In genomic region chr16:15951852-15952251, GRCh38 we compare ENCODE assay signal across 10 cellular contexts. TPM values are rescaled to one million over a fixed set of nuclear protein-coding genes. Genes with fewer than 3 reads are reported as not detected.
DNase-seq lines count a peak whose midpoint lies in the region; TF ChIP-seq lines count a peak whose summit lies in the region.
"Had no signal": no experiment of that assay in that cellular context is flagged by ENCODE, and none has a peak within 500 bp of the region (broad histone marks: within the 10 kb centered on the region; RNA-seq: fewer than 3 reads in every experiment).

No MANE protein-coding gene starts in this region.

- H3K27ac Mint-ChIP-seq in activated CD4-positive, alpha-beta T cell treated with anti-CD3 and anti-CD28 coated beads, Interleukin-2, amount 10 ng/mL, durations not matched to agents 7 days and 5 days = peak overlapping the region; percentile 19

- TF ChIP-seq POLR2A in Peyer's patch (IDR thresholded peaks at IDR 0.05) = no peak

- H3K36me3 Mint-ChIP-seq in activated CD4-positive, alpha-beta T cell treated with anti-CD3 and anti-CD28 coated beads, Interleukin-2, amount 10 ng/mL, durations not matched to agents 7 days and 5 days (ENCODE audit: low read depth) = peaks cover 30% of the 10 kb centered on the region

- no peaks in the 10 kb centered on the region for H3K9me3 Mint-ChIP-seq in activated CD4-positive, alpha-beta T cell treated with anti-CD3 and anti-CD28 coated beads, Interleukin-2, amount 10 ng/mL, durations not matched to agents 7 days and 5 days

- peak overlapping the region; percentile 97 for H3K4me3 Mint-ChIP-seq in activated CD4-positive, alpha-beta T cell treated with anti-CD3 and anti-CD28 coated beads, Interleukin-2, amount 10 ng/mL, durations not matched to agents 7 days and 5 days

- H3K9me3 ChIP-seq in Peyer's patch = no peaks in the 10 kb centered on the region
- H3K9me3 ChIP-seq in fibroblast of lung (ENCODE audit: control insufficient read depth, insufficient read depth, low read depth, low read length) = no peaks in the 10 kb centered on the region
- no peaks in the 10 kb centered on the region for H3K9me3 ChIP-seq in subcutaneous abdominal adipose tissue (ENCODE audit: control insufficient read depth in 5 of 5, low read length in 5 of 5)

- POLR2A ChIA-PET in activated CD4-positive, alpha-beta T cell treated with anti-CD3 and anti-CD28 coated beads, Interleukin-2, amount 10 ng/mL, durations not matched to agents 7 days and 5 days (lab: Charles Lee) = no interaction called here

- peaks cover 73% of the 10 kb centered on the region for H3K79me2 ChIP-seq in fibroblast of lung (ENCODE audit: control insufficient read depth, insufficient read depth, low read length)

- CTCF ChIA-PET in activated CD4-positive, alpha-beta T cell treated with anti-CD3 and anti-CD28 coated beads, Interleukin-2, amount 10 ng/mL, durations not matched to agents 7 days and 5 days (lab: Charles Lee) = interaction anchor here (1.6 to 2.5 kb wide), 2 partner anchors 11 to 85 kb away, joined by 4 to 9 read pairs; no protein-coding TSS in a partner anchor

- H3K27me3 ChIP-seq in Peyer's patch (no peaks in the 10 kb centered on the region), fibroblast of lung (ENCODE audit: control insufficient read depth, insufficient read depth, low read length) (no peaks in the 10 kb centered on the region), subcutaneous abdominal adipose tissue (ENCODE audit: control insufficient read depth in 5 of 5, insufficient read depth in 4 of 5, low read length in 5 of 5) (no peaks in the 10 kb centered on the region)

- H3K4me2 ChIP-seq in fibroblast of lung (ENCODE audit: extremely low read depth, insufficient read depth, low read length) = peak overlapping the region; percentile 67

- H3K4me1 ChIP-seq in Peyer's patch (peaks cover 0 to 25% (median 10%) of the 10 kb centered on the region in 4 donors), fibroblast of lung (ENCODE audit: control insufficient read depth, extremely low read depth, insufficient read depth, low read length) (peaks cover 16% of the 10 kb centered on the region), subcutaneous abdominal adipose tissue (ENCODE audit: control insufficient read depth in 5 of 5, insufficient read depth in 5 of 5, low read length in 5 of 5) (peaks cover 9 to 56% (median 46%) of the 10 kb centered on the region in 5 donors)

- no peak for DNase-seq in activated CD4-positive, alpha-beta T cell treated with anti-CD3 and anti-CD28 coated beads, Interleukin-2, amount 10 ng/mL, durations not matched to agents 7 days and 5 days
- no peak for DNase-seq in activated CD4-positive, alpha-beta T cell treated with anti-CD3 and anti-CD28 coated beads, Interleukin-2, amount 50 U/mL, for 48 hours
- DNase-seq in Peyer's patch = no peak
- no peak for DNase-seq in fibroblast of lung (ENCODE audit: low read depth in 2 of 2)
- no peak for DNase-seq in putamen (ENCODE audit: low spot score)
- DNase-seq in DMS153 (lab: John Stamatoyannopoulos, UW) = no peak
- no peak for DNase-seq in NK-92 treated with Interleukin-12 subunit alpha and Interleukin-12 subunit beta, amount 100 ng/mL, for 24 hours (lab: John Stamatoyannopoulos, UW)
- DNase-seq: NCI-H1092, Right ventricle myocardium superior had no signal

- no peak overlapping the region for H3K9ac ChIP-seq in fibroblast of lung (ENCODE audit: insufficient read depth, low read length)
- peak overlapping the region in 1 of 5 donors; percentile 40 for H3K9ac ChIP-seq in subcutaneous abdominal adipose tissue (ENCODE audit: low read length in 5 of 5)

- TF ChIP-seq CTCF in Peyer's patch (IDR thresholded peaks at IDR 0.05) (no peak), fibroblast of lung (conservative IDR thresholded peaks at IDR 0.05 in 1 of 2, IDR thresholded peaks at IDR 0.05 in 1 of 2; ENCODE audit: low read depth in 1 of 2, low read length in 2 of 2) (no peak)

- peaks cover 3% of the 10 kb centered on the region for H4K20me1 ChIP-seq in fibroblast of lung (ENCODE audit: control insufficient read depth, extremely low read depth, insufficient read depth, low read length)

- H2AFZ ChIP-seq in fibroblast of lung (ENCODE audit: low read length) = no peak overlapping the region

- H3K27ac ChIP-seq in Peyer's patch = peak overlapping the region in 3 of 4 donors; percentile 17 to 95 (median 41)
- H3K27ac ChIP-seq in fibroblast of lung (ENCODE audit: insufficient read depth, low read length) = no peak overlapping the region
- H3K27ac ChIP-seq in subcutaneous abdominal adipose tissue (ENCODE audit: low read depth, low read length) = peak overlapping the region; percentile 62

- no peaks in the 10 kb centered on the region for H3K27me3 Mint-ChIP-seq in activated CD4-positive, alpha-beta T cell treated with anti-CD3 and anti-CD28 coated beads, Interleukin-2, amount 10 ng/mL, durations not matched to agents 7 days and 5 days

- H3K4me3 ChIP-seq in Peyer's patch = no peak overlapping the region
- peak overlapping the region; percentile 72 to 98 (median 88) for H3K4me3 ChIP-seq in fibroblast of lung (replicated peaks in 1 of 4; ENCODE audit: control extremely low read depth in 1 of 4, insufficient read depth in 1 of 4, low read depth in 3 of 4, low read length in 4 of 4)
- peak overlapping the region in 1 of 5 donors; percentile 6 for H3K4me3 ChIP-seq in subcutaneous abdominal adipose tissue (ENCODE audit: low read depth in 1 of 5, low read length in 5 of 5)

- H3K36me3 ChIP-seq in Peyer's patch (no peaks in the 10 kb centered on the region), fibroblast of lung (ENCODE audit: control insufficient read depth, insufficient read depth, low read length) (peaks cover 4% of the 10 kb centered on the region), subcutaneous abdominal adipose tissue (ENCODE audit: control insufficient read depth in 5 of 5, insufficient read depth in 5 of 5, low read length in 5 of 5) (no peaks in the 10 kb centered on the region)

- peaks cover 62% of the 10 kb centered on the region for H3K4me1 Mint-ChIP-seq in activated CD4-positive, alpha-beta T cell treated with anti-CD3 and anti-CD28 coated beads, Interleukin-2, amount 10 ng/mL, durations not matched to agents 7 days and 5 days

RNA-seq across cellular contexts. Expression of gene ABCC1, which starts 2.4 kb away (rescaled TPM):
- 10 to 100 TPM; 51.7 to 55.2 TPM for total RNA-seq in activated CD4-positive, alpha-beta T cell treated with anti-CD3 and anti-CD28 coated beads, Interleukin-2, amount 10 ng/mL, durations not matched to agents 7 days and 5 days
- total RNA-seq in Peyer's patch = 100 to 1,000 TPM in 1 of 4 donors, 10 to 100 TPM in 3; 17.3 to 105 (median 28.3) TPM
- total RNA-seq in fibroblast of lung = 73.2 and 178 TPM in 2 replicates
- 54.1 and 82.1 TPM in 2 replicates for polyA plus RNA-seq in fibroblast of lung
- 103 and 125 TPM in 2 replicates for polyA plus RNA-seq in fibroblast of lung (2012)
- 861 and 1,173 TPM in 2 replicates for polyA minus RNA-seq in fibroblast of lung (ENCODE audit: low replicate concordance)

Comparison
In these comparisons a context has a peak if more than half of its experiments do, and no peak if none do; other contexts are left out.
1. H3K4me3 ChIP-seq: peak in fibroblast of lung (4 of 4); none in Peyer's patch (0 of 4).